21 cellular contexts compared by ENCODE assay signal in genomic region chr7:50956522-50957155, GRCh38.
"Had no signal": no experiment of that assay in that cellular context is flagged by ENCODE, and none has a peak within 500 bp of the region (broad histone marks: within the 10 kb centered on the region; RNA-seq: fewer than 3 reads in every experiment).

No MANE protein-coding gene starts in this region.

- H3K4me1 ChIP-seq: right lobe of liver had no signal

- DNase-seq: activated CD4-positive, alpha-beta T cell treated with anti-CD3 and anti-CD28 coated beads, Interleukin-2, amount 50 U/mL, for 1 hour; activated CD8-positive, alpha-beta memory T cell treated with anti-CD3 and anti-CD28 coated beads, Interleukin-2, amount 50 U/mL, for 48 hours; activated effector memory CD4-positive, alpha-beta T cell treated with Interleukin-2 at 50 U/mL for 16 hours; activated naive CD4-positive, alpha-beta T cell treated with anti-CD3 and anti-CD28 coated beads, Interleukin-2, amount 10 ng/mL, durations not matched to agents 7 days and 5 days; activated naive CD8-positive, alpha-beta T cell treated with anti-CD3 and anti-CD28 coated beads, Interleukin-2, amount 50 U/mL, for 24 hours; activated T-cell treated with anti-CD3 and anti-CD28 coated beads, Interleukin-2, amount 50 U/mL, for 48 hours; anterior cingulate cortex; caudate nucleus; dorsolateral prefrontal cortex; erythroblast; heart left ventricle; mesenchymal stem cell; naive thymus-derived CD8-positive, alpha-beta T cell; right lobe of liver; small intestine; stimulated activated CD4-positive, alpha-beta T cell treated with anti-CD3 and anti-CD28 coated beads, Interleukin-15, amount 100 ng/mL, for 24 hours; stimulated activated CD4-positive, alpha-beta T cell treated with anti-CD3 and anti-CD28 coated beads, Interleukin-2, amount 100 ng/mL, for 48 hours; T1000 had no signal

- H3K4me3 ChIP-seq: dorsolateral prefrontal cortex, heart left ventricle, right lobe of liver, tibial nerve had no signal

- H3K36me3 ChIP-seq: heart left ventricle, right lobe of liver, tibial nerve had no signal

- H3K9me3 ChIP-seq: heart left ventricle, right lobe of liver, tibial nerve had no signal

- H3K4me3 Mint-ChIP-seq: activated naive CD4-positive, alpha-beta T cell treated with anti-CD3 and anti-CD28 coated beads, Interleukin-2, amount 10 ng/mL, durations not matched to agents 7 days and 5 days; activated naive CD8-positive, alpha-beta T cell treated with anti-CD3 and anti-CD28 coated beads, Interleukin-2, amount 50 U/mL, for 24 hours; brain; naive thymus-derived CD8-positive, alpha-beta T cell; stimulated activated naive CD8-positive, alpha-beta T cell treated with anti-CD3 and anti-CD28 coated beads, Interleukin-15, Interleukin-2, amounts not matched to agents 100 ng/mL and 50 ng/mL, for 24 hours had no signal

- H3K27me3 Mint-ChIP-seq: stimulated activated naive CD8-positive, alpha-beta T cell treated with anti-CD3 and anti-CD28 coated beads, Interleukin-15, Interleukin-2, amounts not matched to agents 100 ng/mL and 50 ng/mL, for 24 hours had no signal

- H3K27ac Mint-ChIP-seq: activated naive CD4-positive, alpha-beta T cell treated with anti-CD3 and anti-CD28 coated beads, Interleukin-2, amount 10 ng/mL, durations not matched to agents 7 days and 5 days; activated naive CD8-positive, alpha-beta T cell treated with anti-CD3 and anti-CD28 coated beads, Interleukin-2, amount 50 U/mL, for 24 hours; brain; naive thymus-derived CD8-positive, alpha-beta T cell; stimulated activated naive CD8-positive, alpha-beta T cell treated with anti-CD3 and anti-CD28 coated beads, Interleukin-15, Interleukin-2, amounts not matched to agents 100 ng/mL and 50 ng/mL, for 24 hours had no signal

- H3K4me1 Mint-ChIP-seq: activated naive CD4-positive, alpha-beta T cell treated with anti-CD3 and anti-CD28 coated beads, Interleukin-2, amount 10 ng/mL, durations not matched to agents 7 days and 5 days; activated naive CD8-positive, alpha-beta T cell treated with anti-CD3 and anti-CD28 coated beads, Interleukin-2, amount 50 U/mL, for 24 hours; brain; naive thymus-derived CD8-positive, alpha-beta T cell had no signal

- H3K36me3 Mint-ChIP-seq: activated naive CD4-positive, alpha-beta T cell treated with anti-CD3 and anti-CD28 coated beads, Interleukin-2, amount 10 ng/mL, durations not matched to agents 7 days and 5 days; brain; naive thymus-derived CD8-positive, alpha-beta T cell had no signal

- H3K27ac ChIP-seq: dorsolateral prefrontal cortex, heart left ventricle, right lobe of liver, tibial nerve had no signal

- H3K27me3 ChIP-seq: dorsolateral prefrontal cortex, heart left ventricle, right lobe of liver, tibial nerve had no signal

- H3K9me3 Mint-ChIP-seq: activated naive CD4-positive, alpha-beta T cell treated with anti-CD3 and anti-CD28 coated beads, Interleukin-2, amount 10 ng/mL, durations not matched to agents 7 days and 5 days; activated naive CD8-positive, alpha-beta T cell treated with anti-CD3 and anti-CD28 coated beads, Interleukin-2, amount 50 U/mL, for 24 hours; naive thymus-derived CD8-positive, alpha-beta T cell; stimulated activated naive CD8-positive, alpha-beta T cell treated with anti-CD3 and anti-CD28 coated beads, Interleukin-15, Interleukin-2, amounts not matched to agents 100 ng/mL and 50 ng/mL, for 24 hours had no signal
